25 cellular contexts compared by ENCODE assay signal in the genomic region with DNA sequence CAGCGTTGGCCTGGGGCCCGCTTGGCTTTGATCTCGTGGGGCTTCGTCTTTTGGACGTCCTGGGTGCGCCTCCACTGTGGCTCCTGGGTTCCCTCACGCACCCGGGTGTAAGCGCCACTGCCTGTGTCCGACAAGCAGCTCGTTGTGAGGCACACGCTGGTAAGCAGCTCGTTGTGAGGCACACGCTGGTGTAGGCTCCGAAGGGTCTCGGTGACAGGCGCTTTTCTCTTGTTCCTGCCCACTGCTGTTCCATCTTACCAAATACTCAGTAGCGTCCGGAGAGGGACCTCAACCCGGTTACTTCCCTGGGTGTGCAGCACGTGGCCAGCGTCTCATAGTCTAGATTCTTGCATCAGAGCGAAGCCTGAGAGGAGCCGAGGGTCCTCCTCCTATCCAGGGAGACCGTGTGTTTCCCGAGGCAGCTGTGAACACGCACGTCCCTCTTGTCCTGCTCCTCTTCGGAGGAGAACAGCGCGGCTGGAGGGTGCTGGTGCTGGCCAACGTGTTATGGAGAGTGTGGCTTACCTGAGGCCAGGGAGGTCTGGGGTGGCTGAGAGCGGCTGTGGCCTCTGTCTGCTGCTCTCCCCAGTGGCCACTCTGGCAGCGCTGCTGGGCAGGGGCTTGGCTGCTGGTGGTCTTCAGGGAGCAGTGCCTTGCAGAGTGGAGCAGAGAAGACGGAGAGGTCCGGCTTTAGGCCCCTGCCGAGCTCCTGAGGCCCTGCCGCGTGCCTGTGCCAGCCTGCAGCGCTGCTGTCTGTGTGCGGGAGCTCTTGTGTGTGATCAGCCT. TPM values are rescaled to one million over a fixed set of nuclear protein-coding genes. Genes with fewer than 3 reads are reported as not detected.
DNase-seq lines count a peak whose midpoint lies in the region; ATAC-seq, FAIRE-seq and TF ChIP-seq lines count a peak whose summit lies in the region.
"Had no signal": no experiment of that assay in that cellular context is flagged by ENCODE, and none has a peak within 500 bp of the region (broad histone marks: within the 10 kb centered on the region; RNA-seq: fewer than 3 reads in every experiment).

No MANE protein-coding gene starts in this region.

- peak overlapping the region; percentile 41; the same call in 1 of the 2 replicates for H4K8ac ChIP-seq in H1 (ENCODE audit: extremely low read depth, insufficient read depth, low read length)
- no peak overlapping the region for H4K8ac ChIP-seq in neuronal stem cell (ENCODE audit: low read depth, low read length)

- no peak for ATAC-seq in left cardiac atrium
- ATAC-seq: PC-3 had no signal

- 93% methylated on average over 40 of the region's 41 CpGs; no CpG with 5 or more reads in 1 of the 2 experiments for WGBS in H1 (ENCODE audit: extremely low coverage in 1 of 2, insufficient coverage in 1 of 2, insufficient read length in 1 of 2, insufficient replicate concordance in 2 of 2, low coverage in 1 of 2, low lambda C conversion rate in 2 of 2, missing lambda C conversion rate in 1 of 2), 2 experiments
- WGBS in neuronal stem cell (ENCODE audit: extremely low coverage in 2 of 2, insufficient read length in 2 of 2, insufficient replicate concordance in 1 of 2), 2 donors, result no CpG with 5 or more reads among the region's 41 CpGs

- H2AK5ac ChIP-seq in H1 (ENCODE audit: low read depth, low read length) (no peak overlapping the region), neuronal stem cell (ENCODE audit: low read depth, low read length) (no peak overlapping the region)

- H2BK5ac ChIP-seq in H1 (ENCODE audit: low read depth, low read length) (0 out of 2 replicates have a peak overlapping the region, but pooled peaks have one; percentile 15), neuronal stem cell (ENCODE audit: low read length) (peak overlapping the region; percentile 62)

- no peak overlapping the region for H3K56ac ChIP-seq in H1 (replicated peaks; ENCODE audit: insufficient read length, low read depth, low read length)

- peaks cover 7% of the 10 kb centered on the region for H3K79me1 ChIP-seq in H1 (ENCODE audit: low read depth, low read length)
- H3K79me1 ChIP-seq in neuronal stem cell (ENCODE audit: low read depth, low read length), result peaks cover 9% of the 10 kb centered on the region

- CTCF ChIA-PET in H1 (lab: Charles Lee; ENCODE audit: partially characterized antibody), result interaction anchor here (0.7 to 3.0 kb wide), 10 partner anchors 11 to 97 kb away, joined by 3 to 12 read pairs (median 4); no protein-coding TSS in a partner anchor

- peak overlapping the region; percentile 84 for H3K27ac ChIP-seq in left ventricle myocardium inferior (replicated peaks)
- no peak overlapping the region for H3K27ac ChIP-seq in H1 (ENCODE audit: low read depth, low read length)
- H3K27ac ChIP-seq in neuronal stem cell (replicated peaks; ENCODE audit: low read length), result no peak overlapping the region
- H3K27ac ChIP-seq: A549, cardiac muscle cell, epithelial cell of prostate had no signal

- no peak for TF ChIP-seq RAD21 in H1 (IDR thresholded peaks at IDR 0.05 in 1 of 2, conservative IDR thresholded peaks at IDR 0.05 in 1 of 2; ENCODE audit: low read depth in 2 of 2, low read length in 2 of 2)

- no peak overlapping the region for H2AFZ ChIP-seq in H1 (ENCODE audit: low read length)
- H2AFZ ChIP-seq in neuronal stem cell (ENCODE audit: low read length), result no peak overlapping the region

- no peak overlapping the region for H2BK120ac ChIP-seq in H1 (replicated peaks; ENCODE audit: low read depth, low read length)
- H2BK120ac ChIP-seq in neuronal stem cell (ENCODE audit: low read depth, low read length), result no peak overlapping the region

- TF ChIP-seq EP300 in H1 (IDR thresholded peaks at IDR 0.05; ENCODE audit: borderline replicate concordance in 1 of 2, low read depth in 2 of 2, low read length in 2 of 2), result no peak

- H3K36me3 ChIP-seq in left ventricle myocardium inferior (peaks cover 28% of the 10 kb centered on the region), H1 (ENCODE audit: control insufficient read depth in 2 of 4, insufficient read depth in 4 of 4, low read length in 3 of 4) (peaks cover 3 to 16% (median 13%) of the 10 kb centered on the region in 4 experiments; a peak in 5 of 8 replicates), neuronal stem cell (replicated peaks in 1 of 2; ENCODE audit: control insufficient read depth in 2 of 2, insufficient read depth in 2 of 2, low read length in 2 of 2) (peaks cover 19 to 42% of the 10 kb centered on the region in 2 donors)
- H3K36me3 ChIP-seq: cardiac muscle cell had no signal

- H3K79me2 ChIP-seq in H1 (ENCODE audit: control insufficient read depth in 1 of 2, insufficient read depth in 2 of 2, low read length in 2 of 2), result peaks cover 0 to 6% of the 10 kb centered on the region in 2 experiments; a peak in 1 of 4 replicates

- TF ChIP-seq POLR2A in H1 (IDR thresholded peaks at IDR 0.05; ENCODE audit: control extremely low read depth in 1 of 2, low read depth in 2 of 2, low read length in 2 of 2), result no peak

- H3K4me3 ChIP-seq in left ventricle myocardium inferior (no peak overlapping the region), H1 (ENCODE audit: extremely low read depth in 1 of 4, insufficient read depth in 2 of 4, low read depth in 3 of 4, low read length in 4 of 4) (no peak overlapping the region), neuronal stem cell (ENCODE audit: low read length in 2 of 2) (no peak overlapping the region)
- H3K4me3 ChIP-seq: A549, cardiac muscle cell had no signal

- no peak overlapping the region for H4K5ac ChIP-seq in H1 (ENCODE audit: insufficient read length, low read depth, low read length)

- no peak overlapping the region for H2BK20ac ChIP-seq in H1 (ENCODE audit: low read length)

- no peak overlapping the region for H2BK12ac ChIP-seq in H1 (ENCODE audit: low read depth, low read length)
- H2BK12ac ChIP-seq in neuronal stem cell (ENCODE audit: low read length), result no peak overlapping the region

- no peaks in the 10 kb centered on the region for H3K23me2 ChIP-seq in H1 (ENCODE audit: low read depth, low read length)

- POLR2A ChIA-PET in H1 (lab: Charles Lee; ENCODE audit: partially characterized antibody), result no interaction called here

- peaks cover 7 to 13% of the 10 kb centered on the region in 2 experiments for H4K20me1 ChIP-seq in H1 (replicated peaks in 1 of 2; ENCODE audit: control insufficient read depth in 1 of 2, insufficient read depth in 2 of 2, low read length in 2 of 2)

- no peak overlapping the region for H3K4me2 ChIP-seq in H1 (ENCODE audit: insufficient read depth in 1 of 2, low read depth in 2 of 2, low read length in 2 of 2)
- no peak overlapping the region for H3K4me2 ChIP-seq in neuronal stem cell (ENCODE audit: insufficient read depth, low read length, poor library complexity, severe bottlenecking)
- H3K4me2 ChIP-seq: A549 had no signal

- H3K23ac ChIP-seq in H1 (ENCODE audit: insufficient read length) (no peak overlapping the region), neuronal stem cell (ENCODE audit: low read depth, low read length, poor library complexity) (peak overlapping the region; percentile 75)

- H3K27me3 ChIP-seq in left ventricle myocardium inferior (ENCODE audit: low read depth) (no peaks in the 10 kb centered on the region), H1 (replicated peaks in 1 of 4; ENCODE audit: control insufficient read depth in 3 of 4, extremely low read depth in 1 of 4, insufficient read depth in 3 of 4, low read length in 3 of 4) (no peaks in the 10 kb centered on the region), neuronal stem cell (ENCODE audit: control insufficient read depth in 3 of 3, insufficient read depth in 3 of 3, low read depth in 1 of 3, low read length in 3 of 3) (no peaks in the 10 kb centered on the region)
- H3K27me3 ChIP-seq: cardiac muscle cell had no signal

- H3K18ac ChIP-seq in H1 (ENCODE audit: extremely low read depth, low read length), result peak overlapping the region; percentile 6; the same call in 1 of the 2 replicates
- H3K18ac ChIP-seq in neuronal stem cell (ENCODE audit: low read length), result peak overlapping the region; percentile 53

- TF ChIP-seq CTCF in left ventricle myocardium inferior (IDR thresholded peaks at IDR 0.05; ENCODE audit: borderline replicate concordance), result no peak
- no peak for TF ChIP-seq CTCF in H1 (IDR thresholded peaks at IDR 0.05; ENCODE audit: control extremely low read depth in 1 of 3, insufficient read depth in 1 of 3, low read depth in 1 of 3, low read length in 3 of 3)

- H3K4ac ChIP-seq in H1 (replicated peaks; ENCODE audit: insufficient read length, low read depth, low read length) (no peak overlapping the region), neuronal stem cell (ENCODE audit: low read length) (no peak overlapping the region)

- no peak for FAIRE-seq in H1 (lab: Jason Lieb, UNC)
- FAIRE-seq: A549, small intestine had no signal

- H3K9me3 ChIP-seq in left ventricle myocardium inferior (replicated peaks), result no peaks in the 10 kb centered on the region
- H3K9me3 ChIP-seq in H1 (ENCODE audit: insufficient read depth in 2 of 2, low read depth in 1 of 2, low read length in 1 of 2), result no peaks in the 10 kb centered on the region
- H3K9me3 ChIP-seq in neuronal stem cell (replicated peaks in 1 of 2; ENCODE audit: control insufficient read depth in 2 of 2, insufficient read depth in 1 of 2, low read depth in 1 of 2, low read length in 2 of 2), result no peaks in the 10 kb centered on the region
- H3K9me3 ChIP-seq: A549 had no signal

- H3K4me1 ChIP-seq in left ventricle myocardium inferior (peaks cover 62% of the 10 kb centered on the region), H1 (replicated peaks in 1 of 4; ENCODE audit: control insufficient read depth in 3 of 4, insufficient read depth in 4 of 4, low read length in 3 of 4) (peaks cover 0 to 8% (median 2%) of the 10 kb centered on the region in 4 experiments; a peak in 5 of 7 replicates), neuronal stem cell (ENCODE audit: control insufficient read depth in 2 of 2, insufficient read depth in 1 of 2, low read depth in 1 of 2, low read length in 2 of 2) (peaks cover 8 to 11% of the 10 kb centered on the region in 2 donors)
- H3K4me1 ChIP-seq: A549 had no signal

- intact Hi-C loops in left ventricle myocardium inferior (cut with micrococcal nuclease), result no loop called here
- intact Hi-C loops in left cardiac atrium (cut with DNase I), result loop anchor here in 1 of 2 donors (10.0 kb wide), 1 partner anchor 87 kb away; no protein-coding TSS in a partner anchor

- H3K14ac ChIP-seq in H1 (ENCODE audit: insufficient read length) (no peak overlapping the region), neuronal stem cell (ENCODE audit: low read length) (no peak overlapping the region)

- no peak overlapping the region for H2BK15ac ChIP-seq in H1 (ENCODE audit: low read length)
- H2BK15ac ChIP-seq in neuronal stem cell (ENCODE audit: low read length), result no peak overlapping the region

- DNase-seq in left ventricle myocardium inferior (no peak), left cardiac atrium (no peak), H1 (ENCODE audit: low read depth in 1 of 2, low spot score in 2 of 2) (no peak), neuronal stem cell (ENCODE audit: low spot score) (no peak), LoVo (ENCODE audit: low spot score) (no peak), NCI-H2171 (lab: John Stamatoyannopoulos, UW) (no peak), dedifferentiated amniotic fluid mesenchymal stem cell (ENCODE audit: extremely low spot score) (no peak)
- DNase-seq in activated CD8-positive, alpha-beta memory T cell treated with anti-CD3 and anti-CD28 coated beads for 24 hours, result no peak
- DNase-seq: activated naive CD4-positive, alpha-beta T cell treated with Interleukin-2 at 50 U/mL for 16 hours; activated T-cell treated with anti-CD3 and anti-CD28 coated beads for 4 hours; amygdala; foreskin melanocyte; kidney glomerular epithelial cell; NCI-H146; NCI-H748 treated with DMSO at 0.1 percent for 48 hours; PC-3; small intestine; stimulated activated CD4-positive, alpha-beta T cell treated with anti-CD3 and anti-CD28 coated beads, Interleukin-2, amount 100 ng/mL, for 48 hours; T-helper 2 cell had no signal

- H4K91ac ChIP-seq in H1 (replicated peaks; ENCODE audit: insufficient read length, low read length) (no peak overlapping the region), neuronal stem cell (ENCODE audit: low read depth, low read length, poor library complexity) (no peak overlapping the region)

- no peak overlapping the region for H3K9ac ChIP-seq in H1 (replicated peaks in 1 of 4; ENCODE audit: extremely low read depth in 1 of 4, low read depth in 3 of 4, low read length in 3 of 4)
- H3K9ac ChIP-seq in neuronal stem cell (ENCODE audit: low read depth, low read length, poor library complexity), result no peak overlapping the region

RNA-seq across cellular contexts. Expression of a gene that starts 32.1 kb away (rescaled TPM):
- not detected for total RNA-seq in left ventricle myocardium inferior
- total RNA-seq in left cardiac atrium, result not detected
- total RNA-seq in H1 (2021; fragmentation: NEBNext Ultra II Directional; extraction: Animal tissue kit (Norgen Biotek cat#: 25700)), result not detected in 2 replicates
- polyA plus RNA-seq in H1 (2011; rRNA removed), result 0.02 TPM in 1 of 2 replicates, not detected in the other
- polyA plus RNA-seq in H1 (2011; cell fraction: cytosol; rRNA removed), result not detected
- not detected for polyA plus RNA-seq in H1 (2011; cell fraction: nucleus; rRNA removed)
- 0.12 to 0.14 TPM in 2 of 4 replicates, not detected in the others for polyA plus RNA-seq in H1 (2012, experiment 1 of 2)
- 0.04 TPM for polyA plus RNA-seq in H1 (2012, experiment 2 of 2)
- polyA plus RNA-seq in H1 (2013, experiment 1 of 2), result 0.02 TPM
- 0.02 TPM for polyA plus RNA-seq in H1 (2013, experiment 2 of 2)
- polyA minus RNA-seq in H1 (2011; rRNA and poly(A)+ RNA removed), result not detected in 2 replicates
- not detected for polyA minus RNA-seq in H1 (2011; cell fraction: cytosol; rRNA and poly(A)+ RNA removed)
- polyA minus RNA-seq in H1 (2011; cell fraction: nucleus; rRNA and poly(A)+ RNA removed), result not detected
- 0.01 TPM for polyA plus RNA-seq in neuronal stem cell (2013, experiment 1 of 2)
- polyA plus RNA-seq in neuronal stem cell (2013, experiment 2 of 2), result 0.01 TPM
- total RNA-seq: activated CD4-positive, alpha-beta memory T cell treated with anti-CD3 and anti-CD28 coated beads for 36 hours; cardiac muscle cell; PC-3; SK-MEL-5 had no signal
- polyA plus RNA-seq: A549, BJ had no signal
